In the genomic region with DNA sequence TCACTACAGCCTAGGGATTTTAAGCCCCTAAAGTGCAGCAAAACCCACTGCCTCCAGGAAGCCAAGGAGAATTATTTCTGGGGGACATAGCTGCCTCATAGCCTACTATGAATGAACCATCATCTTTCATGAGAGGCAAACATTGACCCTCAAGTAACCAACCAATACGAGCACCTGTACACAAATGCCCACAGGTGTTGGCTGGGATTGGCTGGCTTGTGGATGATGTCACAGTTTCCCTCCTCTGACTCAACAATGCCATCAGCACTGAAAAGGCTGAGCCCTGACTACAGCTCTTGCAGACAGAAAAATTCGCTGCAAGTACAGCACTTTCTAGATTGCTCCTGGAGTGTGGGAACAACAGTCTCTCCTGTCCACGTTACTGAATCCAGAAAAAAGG, we compare ENCODE assay signal across 9 cellular contexts. TPM values are rescaled to one million over a fixed set of nuclear protein-coding genes. Genes with fewer than 3 reads are reported as not detected.
"Had no signal": no experiment of that assay in that cellular context is flagged by ENCODE, and none has a peak within 500 bp of the region (broad histone marks: within the 10 kb centered on the region; RNA-seq: fewer than 3 reads in every experiment).

A gene with protein sequence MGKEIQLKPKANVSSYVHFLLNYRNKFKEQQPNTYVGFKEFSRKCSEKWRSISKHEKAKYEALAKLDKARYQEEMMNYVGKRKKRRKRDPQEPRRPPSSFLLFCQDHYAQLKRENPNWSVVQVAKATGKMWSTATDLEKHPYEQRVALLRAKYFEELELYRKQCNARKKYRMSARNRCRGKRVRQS (plus strand): TSS at position 301 of the 400 bp plus-strand sequence. CDS start 113 bp downstream, outside the sequence.

- H3K4me1 ChIP-seq: HAP-1 had no signal

- H3K4me3 ChIP-seq: GM23248, HAP-1, K562 had no signal

- H2AFZ ChIP-seq: GM23248 had no signal

- H3K27ac ChIP-seq: GM23248 had no signal

- H3K9ac ChIP-seq: GM23248 had no signal

- FAIRE-seq: H54, HTR-8/SVneo, K562 had no signal

- H3K36me3 ChIP-seq: HAP-1 had no signal

- DNase-seq: GM23248, GOT3, IMR-90, KG1 had no signal

- H3K9me3 ChIP-seq: HAP-1 had no signal

RNA-seq across cellular contexts. Expression of the gene that starts here (rescaled TPM):
- total RNA-seq: GM23248, HT-29, IMR-90, K562 had no signal
- polyA plus RNA-seq: GM23248, IMR-90, K562 had no signal
